Comparison of ENCODE assay signal across 8 cellular contexts in genomic region chr5:180801596-180802324, GRCh38. TPM values are rescaled to one million over a fixed set of nuclear protein-coding genes. Genes with fewer than 3 reads are reported as not detected.
DNase-seq lines count a peak whose midpoint lies in the region; ATAC-seq and TF ChIP-seq lines count a peak whose summit lies in the region.

No MANE protein-coding gene starts in this region.

- H3K4me3 ChIP-seq in CD8-positive, alpha-beta memory T cell (ENCODE audit: low read length): peak overlapping the region; percentile 68
- H3K4me3 ChIP-seq in esophagus squamous epithelium: peak overlapping the region; percentile 87 to 98 (median 88)

- peaks cover 16% of the 10 kb centered on the region for H3K36me3 ChIP-seq in CD8-positive, alpha-beta memory T cell (ENCODE audit: insufficient read depth, low read length)
- H3K36me3 ChIP-seq in esophagus squamous epithelium: peaks cover 0 to 13% (median 4%) of the 10 kb centered on the region in 3 donors

- H3K4me1 Mint-ChIP-seq in CD8-positive, alpha-beta memory T cell: peaks cover 77 to 82% (median 78%) of the 10 kb centered on the region in 3 donors

- 12 to 17% methylated on average over 15 of the region's 15 CpGs for WGBS in esophagus squamous epithelium, 2 donors

- POLR2A ChIA-PET in CD8-positive, alpha-beta memory T cell (lab: Charles Lee): interaction anchor here (1.6 to 6.0 kb wide), 4 partner anchors 10 to 59 kb away, joined by 3 to 62 read pairs (median 34); partner anchors contain the start of gene ZFP62

- no peaks in the 10 kb centered on the region for H3K9me3 ChIP-seq in CD8-positive, alpha-beta memory T cell (ENCODE audit: low read length)
- no peaks in the 10 kb centered on the region for H3K9me3 ChIP-seq in esophagus squamous epithelium

- TF ChIP-seq POLR2A in esophagus squamous epithelium (IDR thresholded peaks at IDR 0.05): no peak

- H3K27me3 Mint-ChIP-seq in CD8-positive, alpha-beta memory T cell: peaks cover 0 to 2% of the 10 kb centered on the region in 2 donors

- H3K4me3 Mint-ChIP-seq in CD8-positive, alpha-beta memory T cell: peak overlapping the region; percentile 88 to 96 (median 92)

- CTCF ChIA-PET in CD8-positive, alpha-beta memory T cell (lab: Charles Lee): interaction anchor here (1.0 to 2.7 kb wide), 7 partner anchors 11 to 67 kb away, joined by 3 to 12 read pairs (median 6); no protein-coding TSS in a partner anchor

- H3K4me1 ChIP-seq in CD8-positive, alpha-beta memory T cell (ENCODE audit: insufficient read depth, low read length): peaks cover 78% of the 10 kb centered on the region
- peaks cover 75 to 92% (median 84%) of the 10 kb centered on the region in 3 donors for H3K4me1 ChIP-seq in esophagus squamous epithelium

- intact Hi-C loops in esophagus squamous epithelium (cut with DNase I): no loop called here

- peaks cover 0 to 67% (median 12%) of the 10 kb centered on the region in 3 donors for H3K36me3 Mint-ChIP-seq in CD8-positive, alpha-beta memory T cell

- no peaks in the 10 kb centered on the region for H3K27me3 ChIP-seq in CD8-positive, alpha-beta memory T cell (ENCODE audit: insufficient read depth, low read length, poor library complexity, severe bottlenecking)
- no peaks in the 10 kb centered on the region for H3K27me3 ChIP-seq in esophagus squamous epithelium

- TF ChIP-seq CTCF in esophagus squamous epithelium (IDR thresholded peaks at IDR 0.05) (no peak), omental fat pad (IDR thresholded peaks at IDR 0.05) (no peak)

- peak overlapping the region; percentile 64 for H3K27ac ChIP-seq in CD8-positive, alpha-beta memory T cell (ENCODE audit: low read depth, low read length)
- peak overlapping the region; percentile 97 to 99 (median 98) for H3K27ac ChIP-seq in esophagus squamous epithelium

- H3K9me3 Mint-ChIP-seq in CD8-positive, alpha-beta memory T cell: no peaks in the 10 kb centered on the region

- peak in 1 of 5 donors; percentile 10 for DNase-seq in CD8-positive, alpha-beta memory T cell
- DNase-seq in RKO (ENCODE audit: low spot score) (peak; percentile 22), esophagus squamous epithelium (lab: John Stamatoyannopoulos, UW) (no peak), omental fat pad (ENCODE audit: low spot score) (no peak), NCI-H1930 (lab: John Stamatoyannopoulos, UW) (no peak), NCI-H146 treated with DMSO at 0.1 percent for 48 hours (lab: John Stamatoyannopoulos, UW; ENCODE audit: unreplicated experiment) (no peak), cerebellum (ENCODE audit: low spot score) (no peak)

- peak overlapping the region; percentile 78 to 97 (median 92) for H3K27ac Mint-ChIP-seq in CD8-positive, alpha-beta memory T cell

- ATAC-seq in omental fat pad (ENCODE audit: low FRiP score) (peak; percentile 1), GM21529 (IDR thresholded peaks at IDR 0.05; ENCODE audit: unreplicated experiment) (no peak)

RNA-seq across cellular contexts. Expression of gene MGAT1, which starts 0.8 kb away (rescaled TPM):
- 100 to 1,000 TPM; 125 to 132 TPM for total RNA-seq in CD8-positive, alpha-beta memory T cell
- 157 TPM for polyA plus RNA-seq in CD8-positive, alpha-beta memory T cell
- total RNA-seq in esophagus squamous epithelium: 100 to 1,000 TPM in 2 of 4 donors, 10 to 100 TPM in 2; 62.6 to 163 (median 111) TPM
- total RNA-seq in omental fat pad: 100 to 1,000 TPM; 159 to 376 (median 258) TPM
- 24.1 TPM for total RNA-seq in cerebellum

RNA-seq across cellular contexts. Expression of gene ZFP62, which starts 59.3 kb away (rescaled TPM):
- 10 to 100 TPM; 27.6 to 34.1 TPM for total RNA-seq in CD8-positive, alpha-beta memory T cell
- 20.1 TPM for polyA plus RNA-seq in CD8-positive, alpha-beta memory T cell
- total RNA-seq in esophagus squamous epithelium (10 to 100 TPM in 3 of 4 donors, 1 to 10 TPM in 1; 8.9 to 32.6 (median 19.2) TPM), omental fat pad (10 to 100 TPM in 3 of 4 donors, 1 to 10 TPM in 1; 9.2 to 21.8 (median 10.8) TPM), cerebellum (42.8 TPM)
